15 cellular contexts compared by ENCODE assay signal in genomic region chr15:49270541-49271421, GRCh38.
DNase-seq lines count a peak whose midpoint lies in the region; ATAC-seq and TF ChIP-seq lines count a peak whose summit lies in the region.
"Had no signal": no experiment of that assay in that cellular context is flagged by ENCODE, and none has a peak within 500 bp of the region (broad histone marks: within the 10 kb centered on the region; RNA-seq: fewer than 3 reads in every experiment).

No MANE protein-coding gene starts in this region.

- H3K27me3 ChIP-seq in brain microvascular endothelial cell (replicated peaks) = no peaks in the 10 kb centered on the region
- no peaks in the 10 kb centered on the region for H3K27me3 ChIP-seq in right cardiac atrium (ENCODE audit: control insufficient read depth, insufficient read depth)
- no peaks in the 10 kb centered on the region for H3K27me3 ChIP-seq in uterus
- H3K27me3 ChIP-seq: gastrocnemius medialis had no signal

- TF ChIP-seq CTCF in brain microvascular endothelial cell (IDR thresholded peaks at IDR 0.05; ENCODE audit: low read depth, low read length, missing control alignments) (no peak), uterus (IDR thresholded peaks at IDR 0.05) (no peak), mucosa of descending colon (IDR thresholded peaks at IDR 0.05) (no peak)

- H3K4me1 Mint-ChIP-seq in activated naive CD4-positive, alpha-beta T cell treated with anti-CD3 and anti-CD28 coated beads, Interleukin-2, amount 50 U/mL, for 24 hours = peaks cover 12% of the 10 kb centered on the region

- no peak for DNase-seq in activated naive CD4-positive, alpha-beta T cell treated with Interleukin-2 at 50 U/mL for 16 hours
- peak; percentile 48 for DNase-seq in brain microvascular endothelial cell
- peak; percentile 59 to 88 (median 65) for DNase-seq in right cardiac atrium
- DNase-seq in uterus = no peak
- no peak for DNase-seq in mucosa of descending colon
- DNase-seq in NCI-H1417 treated with DMSO at 0.1 percent for 48 hours (lab: John Stamatoyannopoulos, UW) = no peak
- DNase-seq: DMS153, gastrocnemius medialis, NCI-H2171 treated with DMSO at 0.1 percent for 48 hours, SHP77 treated with DMSO at 0.1 percent for 48 hours, substantia nigra, WERI-Rb-1 had no signal

- no peaks in the 10 kb centered on the region for H3K9me3 Mint-ChIP-seq in activated naive CD4-positive, alpha-beta T cell treated with anti-CD3 and anti-CD28 coated beads, Interleukin-2, amount 50 U/mL, for 24 hours

- TF ChIP-seq POLR2A in uterus (IDR thresholded peaks at IDR 0.05) = no peak

- in situ Hi-C loops in brain microvascular endothelial cell (cut with HindIII; ENCODE audit: low pct_ligation_motif_present, low sequenced_read_pairs) = no loop called here

- WGBS in right cardiac atrium = 66% methylated on average over 8 of the region's 8 CpGs

- ATAC-seq in right cardiac atrium = peak; percentile 95
- ATAC-seq in mucosa of descending colon = no peak
- ATAC-seq in HG03342 (IDR thresholded peaks at IDR 0.05; ENCODE audit: unreplicated experiment) = no peak
- ATAC-seq: psoas muscle had no signal

- H3K4me1 ChIP-seq in right cardiac atrium (ENCODE audit: control insufficient read depth, insufficient read depth, low read length) (peaks cover 2% of the 10 kb centered on the region), uterus (no peaks in the 10 kb centered on the region), mucosa of descending colon (ENCODE audit: low read depth) (no peaks in the 10 kb centered on the region)
- H3K4me1 ChIP-seq: psoas muscle had no signal

- peaks cover 16% of the 10 kb centered on the region for H3K36me3 Mint-ChIP-seq in activated naive CD4-positive, alpha-beta T cell treated with anti-CD3 and anti-CD28 coated beads, Interleukin-2, amount 50 U/mL, for 24 hours

- H3K27me3 Mint-ChIP-seq in activated naive CD4-positive, alpha-beta T cell treated with anti-CD3 and anti-CD28 coated beads, Interleukin-2, amount 50 U/mL, for 24 hours = no peaks in the 10 kb centered on the region

- H3K9me3 ChIP-seq in right cardiac atrium (ENCODE audit: control insufficient read depth, low read length) (no peaks in the 10 kb centered on the region), uterus (no peaks in the 10 kb centered on the region), mucosa of descending colon (no peaks in the 10 kb centered on the region)
- H3K9me3 ChIP-seq: gastrocnemius medialis, psoas muscle had no signal

- no peak overlapping the region for H3K4me3 ChIP-seq in brain microvascular endothelial cell (ENCODE audit: low read depth, low read length)
- H3K4me3 ChIP-seq in right cardiac atrium (ENCODE audit: low read length) = no peak overlapping the region
- no peak overlapping the region for H3K4me3 ChIP-seq in uterus
- no peak overlapping the region for H3K4me3 ChIP-seq in mucosa of descending colon
- H3K4me3 ChIP-seq: gastrocnemius medialis, psoas muscle had no signal

- H3K4me3 Mint-ChIP-seq in activated naive CD4-positive, alpha-beta T cell treated with anti-CD3 and anti-CD28 coated beads, Interleukin-2, amount 50 U/mL, for 24 hours = no peak overlapping the region

- peaks cover 2% of the 10 kb centered on the region for H3K36me3 ChIP-seq in brain microvascular endothelial cell (replicated peaks)
- no peaks in the 10 kb centered on the region for H3K36me3 ChIP-seq in uterus
- no peaks in the 10 kb centered on the region for H3K36me3 ChIP-seq in mucosa of descending colon (ENCODE audit: low read depth)
- H3K36me3 ChIP-seq: gastrocnemius medialis, WERI-Rb-1 had no signal

- intact Hi-C loops in right cardiac atrium (cut with DNase I) = no loop called here
- intact Hi-C loops in uterus (cut with DNase I; ENCODE audit: low total_unique reads) = no loop called here
- intact Hi-C loops in mucosa of descending colon (cut with DNase I, micrococcal nuclease) = no loop called here

- H3K27ac ChIP-seq in brain microvascular endothelial cell = peak overlapping the region; percentile 42
- peak overlapping the region; percentile 23 for H3K27ac ChIP-seq in right cardiac atrium (ENCODE audit: low read length)
- peak overlapping the region; percentile 7 to 32 for H3K27ac ChIP-seq in uterus
- H3K27ac ChIP-seq: psoas muscle, WERI-Rb-1 had no signal

- peak overlapping the region; percentile 56 for H3K27ac Mint-ChIP-seq in activated naive CD4-positive, alpha-beta T cell treated with anti-CD3 and anti-CD28 coated beads, Interleukin-2, amount 50 U/mL, for 24 hours

Comparison
In these comparisons a context has a peak if more than half of its experiments do, and no peak if none do; other contexts are left out.
1. DNase-seq: peak in brain microvascular endothelial cell (single experiment) and right cardiac atrium (3 of 3); none in activated naive CD4-positive, alpha-beta T cell treated with Interleukin-2 at 50 U/mL for 16 hours (single experiment), uterus (0 of 2), mucosa of descending colon (0 of 3) and NCI-H1417 treated with DMSO at 0.1 percent for 48 hours (single experiment).
2. ATAC-seq: peak in right cardiac atrium (2 of 2); none in mucosa of descending colon (single experiment) and HG03342 (single experiment).
3. Peak in every context shown above with its lines, with median percentiles within 50 percentile points of each other: H3K27ac ChIP-seq.